ENCODE assay signal across 16 cellular contexts in the genomic region with DNA sequence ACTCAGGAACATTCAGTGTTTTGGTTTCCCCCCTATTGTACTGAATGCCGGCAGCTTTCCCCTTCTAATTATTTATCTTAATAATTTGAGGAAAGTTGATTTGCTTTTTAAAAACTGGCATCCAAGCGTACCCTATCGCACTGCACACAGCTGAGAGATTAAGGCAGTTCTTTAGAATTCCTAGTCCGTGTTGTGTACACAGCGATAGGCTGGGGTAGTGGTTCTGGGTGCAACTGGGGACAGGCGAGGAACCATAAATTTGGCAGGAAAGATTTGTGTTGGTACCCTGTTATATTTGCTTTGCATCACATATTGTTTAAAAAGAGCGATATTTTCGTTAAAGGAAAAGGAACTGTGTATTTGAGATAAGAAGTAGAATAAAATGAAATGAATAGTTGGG. TPM values are rescaled to one million over a fixed set of nuclear protein-coding genes. Genes with fewer than 3 reads are reported as not detected.
DNase-seq lines count a peak whose midpoint lies in the region; ATAC-seq, FAIRE-seq and TF ChIP-seq lines count a peak whose summit lies in the region.
"Had no signal": no experiment of that assay in that cellular context is flagged by ENCODE, and none has a peak within 500 bp of the region (broad histone marks: within the 10 kb centered on the region; RNA-seq: fewer than 3 reads in every experiment).

No MANE protein-coding gene starts in this region.

- peaks cover 52% of the 10 kb centered on the region for H3K36me3 Mint-ChIP-seq in activated T-helper 1 cell treated with anti-CD3 and anti-CD28 coated beads, Interleukin-12 subunit alpha, Interleukin-12 subunit beta, Interleukin-2, Interleukin-4 antibody, amounts not matched to agents 30 ng/mL and 10 ng/mL and 1 ng/mL, durations not matched to agents 14 hours and 24 hours and 36 hours (ENCODE audit: low read depth)
- no peaks in the 10 kb centered on the region for H3K36me3 Mint-ChIP-seq in natural killer cell

- H3K4me2 ChIP-seq in HepG2 (ENCODE audit: low read depth, low read length), result no peak overlapping the region

- no peak for TF ChIP-seq POLR2A in right lobe of liver (IDR thresholded peaks at IDR 0.05)
- TF ChIP-seq POLR2A in HepG2 (IDR thresholded peaks at IDR 0.05; ENCODE audit: insufficient read depth in 1 of 2, low read depth in 2 of 2, low read length in 2 of 2), result no peak

- H3K4me1 Mint-ChIP-seq in activated T-helper 1 cell treated with anti-CD3 and anti-CD28 coated beads, Interleukin-12 subunit alpha, Interleukin-12 subunit beta, Interleukin-2, Interleukin-4 antibody, amounts not matched to agents 30 ng/mL and 10 ng/mL and 1 ng/mL, durations not matched to agents 14 hours and 24 hours and 36 hours (ENCODE audit: low read depth), result peaks cover 81% of the 10 kb centered on the region
- H3K4me1 Mint-ChIP-seq in natural killer cell, result peaks cover 73 to 83% of the 10 kb centered on the region in 2 donors

- no peak overlapping the region for H3K9ac ChIP-seq in HepG2 (ENCODE audit: insufficient read depth, low read depth, low read length)

- in situ Hi-C loops in HepG2 (cut with HindIII; ENCODE audit: extremely low pct_ligation_motif_present, low pct_unique_long_range_greater_than_20kb), result no loop called here

- H3K9me3 ChIP-seq in right lobe of liver (no peaks in the 10 kb centered on the region), HepG2 (ENCODE audit: low read length) (no peaks in the 10 kb centered on the region), upper lobe of right lung (no peaks in the 10 kb centered on the region)
- H3K9me3 ChIP-seq: esophagus squamous epithelium had no signal

- 44% methylated on average over 8 of the region's 8 CpGs for WGBS in right lobe of liver (ENCODE audit: insufficient coverage, low coverage, low lambda C conversion rate, missing lambda C conversion rate)
- WGBS in HepG2 (ENCODE audit: low lambda C conversion rate), result 86% methylated on average over 8 of the region's 8 CpGs

- H3K27me3 ChIP-seq in right lobe of liver (no peaks in the 10 kb centered on the region), HepG2 (ENCODE audit: control insufficient read depth in 1 of 2, insufficient read depth in 2 of 2, low read length in 2 of 2) (no peaks in the 10 kb centered on the region), upper lobe of right lung (no peaks in the 10 kb centered on the region)
- H3K27me3 ChIP-seq: esophagus squamous epithelium had no signal

- peak; percentile 21 to 69 (median 50) for ATAC-seq in right lobe of liver
- no peak for ATAC-seq in HepG2
- no peak for ATAC-seq in natural killer cell
- no peak for ATAC-seq in upper lobe of right lung
- ATAC-seq in HG03280 (IDR thresholded peaks at IDR 0.05; ENCODE audit: unreplicated experiment), result no peak

- no peaks in the 10 kb centered on the region for H4K20me1 ChIP-seq in HepG2 (ENCODE audit: insufficient read depth, low read length)

- H3K27ac Mint-ChIP-seq in activated T-helper 1 cell treated with anti-CD3 and anti-CD28 coated beads, Interleukin-12 subunit alpha, Interleukin-12 subunit beta, Interleukin-2, Interleukin-4 antibody, amounts not matched to agents 30 ng/mL and 10 ng/mL and 1 ng/mL, durations not matched to agents 14 hours and 24 hours and 36 hours, result peak overlapping the region; percentile 90
- peak overlapping the region; percentile 99 for H3K27ac Mint-ChIP-seq in natural killer cell

- H3K4me1 ChIP-seq in right lobe of liver, result peaks cover 0 to 11% (median 2%) of the 10 kb centered on the region in 4 donors
- H3K4me1 ChIP-seq in HepG2 (ENCODE audit: insufficient read depth, low read length), result no peaks in the 10 kb centered on the region
- peaks cover 25% of the 10 kb centered on the region for H3K4me1 ChIP-seq in upper lobe of right lung

- TF ChIP-seq EP300 in HepG2 (IDR thresholded peaks at IDR 0.05; ENCODE audit: low read depth in 2 of 2, low read length in 2 of 2), result no peak
- no peak for TF ChIP-seq EP300 in HepG2 (CRISPR knock-in tag; IDR thresholded peaks at IDR 0.05; ENCODE audit: borderline replicate concordance)

- no peaks in the 10 kb centered on the region for H3K27me3 Mint-ChIP-seq in activated T-helper 1 cell treated with anti-CD3 and anti-CD28 coated beads, Interleukin-12 subunit alpha, Interleukin-12 subunit beta, Interleukin-2, Interleukin-4 antibody, amounts not matched to agents 30 ng/mL and 10 ng/mL and 1 ng/mL, durations not matched to agents 14 hours and 24 hours and 36 hours (ENCODE audit: insufficient read depth)
- H3K27me3 Mint-ChIP-seq in natural killer cell (ENCODE audit: low read depth in 2 of 2), result no peaks in the 10 kb centered on the region

- H3K4me3 Mint-ChIP-seq in activated T-helper 1 cell treated with anti-CD3 and anti-CD28 coated beads, Interleukin-12 subunit alpha, Interleukin-12 subunit beta, Interleukin-2, Interleukin-4 antibody, amounts not matched to agents 30 ng/mL and 10 ng/mL and 1 ng/mL, durations not matched to agents 14 hours and 24 hours and 36 hours, result peak overlapping the region; percentile 52
- peak overlapping the region; percentile 17 for H3K4me3 Mint-ChIP-seq in natural killer cell

- H3K79me2 ChIP-seq in HepG2 (ENCODE audit: insufficient read depth, low read length), result no peaks in the 10 kb centered on the region

- H3K36me3 ChIP-seq in right lobe of liver (no peaks in the 10 kb centered on the region), HepG2 (replicated peaks in 1 of 2; ENCODE audit: control insufficient read depth in 1 of 2, insufficient read depth in 2 of 2, low read length in 2 of 2) (no peaks in the 10 kb centered on the region), upper lobe of right lung (no peaks in the 10 kb centered on the region)
- H3K36me3 ChIP-seq: esophagus squamous epithelium had no signal

- POLR2A ChIA-PET in HepG2 (lab: Yijun Ruan, JAX), result no interaction called here

- peak overlapping the region in 2 of 3 donors; percentile 1 to 13 for H3K27ac ChIP-seq in right lobe of liver
- no peak overlapping the region for H3K27ac ChIP-seq in HepG2 (ENCODE audit: extremely low read length, insufficient read depth, low read length)
- peak overlapping the region; percentile 70 for H3K27ac ChIP-seq in upper lobe of right lung

- H2AFZ ChIP-seq in HepG2 (ENCODE audit: low read length), result no peak overlapping the region

- BruUV-seq in HepG2 (replicated peaks; lab: Mats Ljungman, UMichigan), result no TSS peak

- no peak for TF ChIP-seq RAD21 in HepG2 (CRISPR knock-in tag; IDR thresholded peaks at IDR 0.05)

- H3K4me3 ChIP-seq in right lobe of liver (no peak overlapping the region), HepG2 (replicated peaks in 1 of 3; ENCODE audit: insufficient read depth in 1 of 3, low read depth in 2 of 3, low read length in 3 of 3) (no peak overlapping the region), upper lobe of right lung (no peak overlapping the region)

- CTCF ChIA-PET in HepG2 (lab: Yijun Ruan, JAX; ENCODE audit: low intra/inter-chr PET ratio, low total read pairs), result no interaction called here

- intact Hi-C loops in right lobe of liver (cut with DNase I), result no loop called here
- intact Hi-C loops in HepG2 (cut with micrococcal nuclease; ENCODE audit: unreplicated experiment), result no loop called here
- intact Hi-C loops in activated T-helper 1 cell treated with anti-CD3 and anti-CD28 coated beads, Interleukin-12 subunit alpha, Interleukin-12 subunit beta, Interleukin-2, Interleukin-4 antibody, amounts not matched to agents 30 ng/mL and 10 ng/mL and 1 ng/mL, durations not matched to agents 14 hours and 24 hours and 36 hours (cut with micrococcal nuclease), result no loop called here
- intact Hi-C loops in natural killer cell (cut with micrococcal nuclease), result loop anchor here (5.0 kb wide), 1 partner anchor 37 kb away; a partner anchor contains a TSS
- intact Hi-C loops in upper lobe of right lung (cut with DNase I), result no loop called here

- no peak for TF ChIP-seq CTCF in right lobe of liver (IDR thresholded peaks at IDR 0.05)
- TF ChIP-seq CTCF in HepG2 (CRISPR knock-in tag; IDR thresholded peaks at IDR 0.05), result no peak
- no peak for TF ChIP-seq CTCF in natural killer cell (IDR thresholded peaks at IDR 0.05)
- no peak for TF ChIP-seq CTCF in upper lobe of right lung (IDR thresholded peaks at IDR 0.05)

- DNase-seq in right lobe of liver (no peak), HepG2 (ENCODE audit: low spot score) (no peak), natural killer cell (no peak), upper lobe of right lung (no peak), HuH-7 (ENCODE audit: low spot score) (no peak), NCI-H1694 treated with DMSO at 0.1 percent for 48 hours (lab: John Stamatoyannopoulos, UW) (no peak)
- no peak for DNase-seq in activated T-helper 1 cell treated with anti-CD3 and anti-CD28 coated beads, Interleukin-12 subunit alpha, Interleukin-12 subunit beta, Interleukin-2, Interleukin-4 antibody, amounts not matched to agents 30 ng/mL and 10 ng/mL and 1 ng/mL, durations not matched to agents 14 hours and 24 hours and 36 hours (ENCODE audit: low spot score)
- DNase-seq: activated effector memory CD4-positive, alpha-beta T cell treated with Interleukin-2 at 50 U/mL for 16 hours; cerebellar nuclear complex; esophagus squamous epithelium; NCI-H1092; NCI-H446 treated with DMSO at 0.1 percent for 48 hours; Right ventricle myocardium superior; stimulated activated naive CD4-positive, alpha-beta T cell had no signal

- no peaks in the 10 kb centered on the region for H3K9me3 Mint-ChIP-seq in activated T-helper 1 cell treated with anti-CD3 and anti-CD28 coated beads, Interleukin-12 subunit alpha, Interleukin-12 subunit beta, Interleukin-2, Interleukin-4 antibody, amounts not matched to agents 30 ng/mL and 10 ng/mL and 1 ng/mL, durations not matched to agents 14 hours and 24 hours and 36 hours
- H3K9me3 Mint-ChIP-seq in natural killer cell, result no peaks in the 10 kb centered on the region

- no peak for FAIRE-seq in HepG2 (lab: Jason Lieb, UNC)
- FAIRE-seq: H54 had no signal

RNA-seq across cellular contexts. Expression of a gene that starts 39.2 kb away (rescaled TPM):
- 10 to 100 TPM; 12.5 to 33.0 (median 19.8) TPM for total RNA-seq in right lobe of liver
- 0.95 and 1.0 TPM in 2 replicates for total RNA-seq in HepG2 (2016; rRNA removed; fragmentation: Illumina TruSeq; extraction: Trizol)
- total RNA-seq in HepG2 (2016; cell fraction: cytosol; rRNA removed; fragmentation: Illumina TruSeq; extraction: Trizol; ENCODE audit: low read depth), result 0.61 and 0.79 TPM in 2 replicates
- total RNA-seq in HepG2 (2016; cell fraction: insoluble cytoplasmic fraction; rRNA removed; fragmentation: Illumina TruSeq; extraction: Trizol), result 0.89 and 1.4 TPM in 2 replicates
- 0.79 and 1.2 TPM in 2 replicates for total RNA-seq in HepG2 (2016; cell fraction: membrane; rRNA removed; fragmentation: Illumina TruSeq; extraction: Trizol)
- 1.9 TPM in 2 replicates for total RNA-seq in HepG2 (2016; cell fraction: nucleus; rRNA removed; fragmentation: Illumina TruSeq; extraction: Trizol)
- 1.2 and 1.5 TPM in 2 replicates for polyA plus RNA-seq in HepG2 (2011; rRNA removed)
- 1.1 and 1.5 TPM in 2 replicates for polyA plus RNA-seq in HepG2 (2011; cell fraction: cytosol; rRNA removed)
- polyA plus RNA-seq in HepG2 (2011; cell fraction: nucleus; rRNA removed), result 1.1 and 1.8 TPM in 2 replicates
- polyA plus RNA-seq in HepG2 (2012), result 2.1 and 2.2 TPM in 2 replicates
- polyA plus RNA-seq in HepG2 (2016; cell fraction: cytosol; fragmentation: Illumina TruSeq; extraction: Trizol; ENCODE audit: low read depth), result 0.49 and 0.50 TPM in 2 replicates
- 0.56 and 0.70 TPM in 2 replicates for polyA plus RNA-seq in HepG2 (2016; cell fraction: insoluble cytoplasmic fraction; fragmentation: Illumina TruSeq; extraction: Trizol; ENCODE audit: low read depth)
- 0.86 and 1.2 TPM in 2 replicates for polyA plus RNA-seq in HepG2 (2016; cell fraction: membrane; fragmentation: Illumina TruSeq; extraction: Trizol; ENCODE audit: low read depth)
- polyA plus RNA-seq in HepG2 (2016; cell fraction: nucleus; fragmentation: Illumina TruSeq; extraction: Trizol; ENCODE audit: insufficient read depth, low read depth), result 2.0 TPM in 2 replicates
- 1.9 and 21.7 TPM in 2 replicates for polyA minus RNA-seq in HepG2 (2011; rRNA and poly(A)+ RNA removed; ENCODE audit: low replicate concordance)
- polyA minus RNA-seq in HepG2 (2011; cell fraction: cytosol; rRNA and poly(A)+ RNA removed), result 2.8 and 3.1 TPM in 2 replicates
- 2.7 and 3.6 TPM in 2 replicates for polyA minus RNA-seq in HepG2 (2011; cell fraction: nucleus; rRNA and poly(A)+ RNA removed)
- 69.6 and 70.3 TPM in 2 replicates for total RNA-seq in activated T-helper 1 cell treated with anti-CD3 and anti-CD28 coated beads, Interleukin-12 subunit alpha, Interleukin-12 subunit beta, Interleukin-2, Interleukin-4 antibody, amounts not matched to agents 30 ng/mL and 10 ng/mL and 1 ng/mL, durations not matched to agents 14 hours and 24 hours and 36 hours
- 100 to 1,000 TPM; 110 to 127 (median 111) TPM for total RNA-seq in natural killer cell
- 34.9 TPM for total RNA-seq in upper lobe of right lung

Comparison
In these comparisons a context has a peak if more than half of its experiments do, and no peak if none do; other contexts are left out.
1. ATAC-seq: peak in right lobe of liver (4 of 4); none in HepG2 (single experiment), natural killer cell (0 of 3), upper lobe of right lung (single experiment) and HG03280 (single experiment).
2. RNA of a gene that starts 39.2 kb away (total RNA-seq): 110 to 127 TPM in natural killer cell, 69.6 to 70.3 TPM in activated T-helper 1 cell treated with anti-CD3 and anti-CD28 coated beads, Interleukin-12 subunit alpha, Interleukin-12 subunit beta, Interleukin-2, Interleukin-4 antibody, amounts not matched to agents 30 ng/mL and 10 ng/mL and 1 ng/mL, durations not matched to agents 14 hours and 24 hours and 36 hours, 34.9 TPM in upper lobe of right lung (single experiment) and 12.5 to 33.0 TPM in right lobe of liver; 0.61 to 1.9 TPM in HepG2; every median in the first group is over 4 times any median in the second.